8 cellular contexts compared by ENCODE assay signal in genomic region chr12:53006810-53007742, GRCh38. TPM values are rescaled to one million over a fixed set of nuclear protein-coding genes. Genes with fewer than 3 reads are reported as not detected.
DNase-seq lines count a peak whose midpoint lies in the region; ATAC-seq, FAIRE-seq and TF ChIP-seq lines count a peak whose summit lies in the region.

No MANE protein-coding gene starts in this region.

- H3K9ac ChIP-seq in astrocyte (ENCODE audit: low read length) = peak overlapping the region; percentile 99

- H3K79me2 ChIP-seq in astrocyte (ENCODE audit: insufficient read depth, low read length) (peaks cover 67% of the 10 kb centered on the region), hepatocyte (peaks cover 63% of the 10 kb centered on the region)

- FAIRE-seq in astrocyte (lab: Jason Lieb, UNC) = no peak

- peaks cover 34% of the 10 kb centered on the region for H3K4me1 Mint-ChIP-seq in astrocyte (ENCODE audit: low read depth, unreplicated experiment)

- H3K9me3 ChIP-seq in AG04450 (ENCODE audit: control insufficient read depth, insufficient read depth, low read length) (no peaks in the 10 kb centered on the region), astrocyte (ENCODE audit: insufficient read depth, low read depth, low read length) (no peaks in the 10 kb centered on the region), hepatocyte (ENCODE audit: low read depth) (no peaks in the 10 kb centered on the region)

- H4K20me1 ChIP-seq in astrocyte (ENCODE audit: insufficient read depth, low read length) (peaks cover 52% of the 10 kb centered on the region), hepatocyte (ENCODE audit: insufficient read depth, poor library complexity, severe bottlenecking) (peaks cover 52% of the 10 kb centered on the region)

- H3K9me2 ChIP-seq in hepatocyte (replicated peaks; ENCODE audit: insufficient read depth) = no peaks in the 10 kb centered on the region

- H3K4me1 ChIP-seq in astrocyte (ENCODE audit: insufficient read depth, low read length) (peaks cover 35% of the 10 kb centered on the region), hepatocyte (ENCODE audit: insufficient read depth) (peaks cover 49% of the 10 kb centered on the region)

- H3K27me3 ChIP-seq in AG04450 (ENCODE audit: control insufficient read depth, insufficient read depth, low read length) = no peaks in the 10 kb centered on the region
- H3K27me3 ChIP-seq in astrocyte (ENCODE audit: insufficient read depth, low read length) = no peaks in the 10 kb centered on the region
- H3K27me3 ChIP-seq in hepatocyte = no peaks in the 10 kb centered on the region

- peak overlapping the region; percentile 99 for H3K4me2 ChIP-seq in astrocyte (ENCODE audit: low read length)
- H3K4me2 ChIP-seq in hepatocyte = peak overlapping the region; percentile 92

- H3K36me3 Mint-ChIP-seq in astrocyte (ENCODE audit: low read depth, unreplicated experiment) = peaks cover 2% of the 10 kb centered on the region

- H3K27ac ChIP-seq in AG04450 (ENCODE audit: low read depth, low read length) = peak overlapping the region; percentile 87
- H3K27ac ChIP-seq in astrocyte (ENCODE audit: low read depth, low read length) = peak overlapping the region; percentile 98
- peak overlapping the region; percentile 98 for H3K27ac ChIP-seq in hepatocyte

- peak overlapping the region; percentile 95 for H3K4me3 Mint-ChIP-seq in astrocyte (ENCODE audit: unreplicated experiment)

- peak; percentile 20 for DNase-seq in AG04450 (ENCODE audit: low read depth, low spot score)
- peak; percentile 50 for DNase-seq in NCI-H1694 (lab: John Stamatoyannopoulos, UW)
- peak; percentile 68 for DNase-seq in T-helper 22 cell (ENCODE audit: low read depth)
- peak; percentile 36 for DNase-seq in astrocyte (ENCODE audit: low read depth)
- DNase-seq in hepatocyte (ENCODE audit: low spot score) = peak; percentile 92
- no peak for DNase-seq in retinal pigment epithelial cell (ENCODE audit: low read depth)

- peak overlapping the region; percentile 100 for H3K4me3 ChIP-seq in AG04450 (ENCODE audit: low read depth, low read length)
- peak overlapping the region; percentile 100 for H3K4me3 ChIP-seq in astrocyte (ENCODE audit: insufficient read depth, low read depth, low read length)
- H3K4me3 ChIP-seq in hepatocyte = peak overlapping the region; percentile 79
- peak overlapping the region; percentile 98 for H3K4me3 ChIP-seq in retinal pigment epithelial cell (ENCODE audit: low read length)

- CTCF ChIA-PET in AG04450 (lab: Charles Lee) = interaction anchor here (0.6 to 2.3 kb wide), 4 partner anchors 27 to 415 kb away, joined by 3 to 12 read pairs (median 5); no protein-coding TSS in a partner anchor

- H3K27me3 Mint-ChIP-seq in astrocyte (ENCODE audit: low read depth, unreplicated experiment) = no peaks in the 10 kb centered on the region

- TF ChIP-seq CTCF in AG04450 (IDR thresholded peaks at IDR 0.05; ENCODE audit: low read depth, low read length) (no peak), astrocyte (IDR thresholded peaks at IDR 0.05; ENCODE audit: insufficient read depth, low read depth, low read length) (no peak), hepatocyte (IDR thresholded peaks at IDR 0.05; ENCODE audit: poor library complexity) (no peak), retinal pigment epithelial cell (conservative IDR thresholded peaks at IDR 0.05; ENCODE audit: low read depth, low read length) (no peak)

- ATAC-seq in GM19372 (IDR thresholded peaks at IDR 0.05; ENCODE audit: low read depth, unreplicated experiment) (peak; percentile 8), HG03439 (IDR thresholded peaks at IDR 0.05; ENCODE audit: unreplicated experiment) (no peak)

- peak overlapping the region; percentile 99 for H3K27ac Mint-ChIP-seq in astrocyte (ENCODE audit: unreplicated experiment)

- H3K9me3 Mint-ChIP-seq in astrocyte (ENCODE audit: unreplicated experiment) = peaks cover 2% of the 10 kb centered on the region

- H3K36me3 ChIP-seq in astrocyte (ENCODE audit: insufficient read depth, low read length) (peaks cover 3% of the 10 kb centered on the region), hepatocyte (replicated peaks; ENCODE audit: insufficient read depth, low read depth) (no peaks in the 10 kb centered on the region)

- POLR2A ChIA-PET in AG04450 (lab: Yijun Ruan, JAX) = interaction anchor here (0.5 to 2.4 kb wide), 10 partner anchors 8 to 1926 kb away, joined by 3 to 15 read pairs (median 4); partner anchors contain the start of genes NR4A1 and TARBP2

- H2AFZ ChIP-seq in astrocyte (ENCODE audit: low read depth, low read length) = peak overlapping the region; percentile 81
- peak overlapping the region; percentile 47 for H2AFZ ChIP-seq in hepatocyte

- WGBS in hepatocyte (ENCODE audit: low lambda C conversion rate, missing lambda C conversion rate) = 2% methylated on average over 38 of the region's 43 CpGs

RNA-seq across cellular contexts. Expression of gene EIF4B, which starts 0.8 kb away (rescaled TPM):
- polyA plus RNA-seq in AG04450 (2011; rRNA removed) (548 and 645 TPM in 2 replicates), hepatocyte (53.5 and 65.1 TPM in 2 replicates)
- 854 and 868 TPM in 2 replicates for polyA minus RNA-seq in AG04450 (2011; rRNA and poly(A)+ RNA removed)
- total RNA-seq in astrocyte (231 and 242 TPM in 2 replicates), hepatocyte (435 and 449 TPM in 2 replicates)

RNA-seq across cellular contexts. Expression of gene TNS2, which starts 42.8 kb away (rescaled TPM):
- 23.1 and 31.0 TPM in 2 replicates for polyA plus RNA-seq in AG04450 (2011; rRNA removed)
- polyA minus RNA-seq in AG04450 (2011; rRNA and poly(A)+ RNA removed) = 74.2 and 82.3 TPM in 2 replicates
- 15.4 and 21.1 TPM in 2 replicates for total RNA-seq in astrocyte
- 15.9 and 16.9 TPM in 2 replicates for total RNA-seq in hepatocyte
- polyA plus RNA-seq in hepatocyte = 32.2 and 41.8 TPM in 2 replicates

RNA-seq across cellular contexts. Expression of gene KRT18, which starts 58.2 kb away (rescaled TPM):
- 71.6 and 85.6 TPM in 2 replicates for polyA plus RNA-seq in AG04450 (2011; rRNA removed)
- 75.0 and 87.0 TPM in 2 replicates for polyA minus RNA-seq in AG04450 (2011; rRNA and poly(A)+ RNA removed)
- total RNA-seq in astrocyte = 1,741 and 1,989 TPM in 2 replicates
- 676 and 753 TPM in 2 replicates for total RNA-seq in hepatocyte
- 1,621 and 1,849 TPM in 2 replicates for polyA plus RNA-seq in hepatocyte
